In genomic region chr5:133824661-133825254, GRCh38 we compare ENCODE assay signal across 10 cellular contexts.
DNase-seq lines count a peak whose midpoint lies in the region; ATAC-seq and TF ChIP-seq lines count a peak whose summit lies in the region.
"Had no signal": no experiment of that assay in that cellular context is flagged by ENCODE, and none has a peak within 500 bp of the region (broad histone marks: within the 10 kb centered on the region; RNA-seq: fewer than 3 reads in every experiment).

No MANE protein-coding gene starts in this region.

- 79 to 87% methylated on average over 6 of the region's 6 CpGs for WGBS in heart right ventricle, 2 donors

- TF ChIP-seq POLR2A in GM19193 (IDR thresholded peaks at IDR 0.05; ENCODE audit: extremely low read depth, insufficient read depth, insufficient read length), result peak; percentile 55

- in situ Hi-C loops in Caki2 (cut with HindIII; ENCODE audit: low pct_unique_long_range_greater_than_20kb, low sequenced_read_pairs), result no loop called here

- no peak overlapping the region for H2AFZ ChIP-seq in Karpas-422 (ENCODE audit: low read length)

- ATAC-seq in HG03039 (IDR thresholded peaks at IDR 0.05; ENCODE audit: unreplicated experiment) (peak; percentile 81), heart right ventricle (no peak)
- ATAC-seq in activated naive CD4-positive, alpha-beta T cell treated with anti-CD3 and anti-CD28 coated beads, Interleukin-2, amount 50 U/mL, for 72 hours, result peak; percentile 75 to 90

- TF ChIP-seq CTCF in heart right ventricle (IDR thresholded peaks at IDR 0.05), result no peak
- TF ChIP-seq CTCF in coronary artery (IDR thresholded peaks at IDR 0.05), result no peak

- intact Hi-C loops in heart right ventricle (cut with DNase I), result no loop called here

- no peak overlapping the region for H3K9ac ChIP-seq in Karpas-422 (ENCODE audit: low read length)

- H3K36me3 ChIP-seq in heart right ventricle (no peaks in the 10 kb centered on the region), Karpas-422 (ENCODE audit: insufficient read depth, low read length) (no peaks in the 10 kb centered on the region)

- H3K9me2 ChIP-seq in Karpas-422 (replicated peaks; ENCODE audit: insufficient read depth, low read length), result no peaks in the 10 kb centered on the region

- no peaks in the 10 kb centered on the region for H3K9me3 Mint-ChIP-seq in activated naive CD4-positive, alpha-beta T cell treated with anti-CD3 and anti-CD28 coated beads, Interleukin-2, amount 50 U/mL, for 72 hours
- H3K9me3 Mint-ChIP-seq: activated T-helper 1 cell treated with anti-CD3 and anti-CD28 coated beads, Interleukin-12 subunit alpha, Interleukin-12 subunit beta, Interleukin-2, Interleukin-4 antibody, amounts not matched to agents 30 ng/mL and 10 ng/mL and 1 ng/mL, durations not matched to agents 14 hours and 24 hours and 36 hours had no signal

- peak overlapping the region; percentile 40 to 47 for H3K27ac Mint-ChIP-seq in activated naive CD4-positive, alpha-beta T cell treated with anti-CD3 and anti-CD28 coated beads, Interleukin-2, amount 50 U/mL, for 72 hours
- H3K27ac Mint-ChIP-seq: activated T-helper 1 cell treated with anti-CD3 and anti-CD28 coated beads, Interleukin-12 subunit alpha, Interleukin-12 subunit beta, Interleukin-2, Interleukin-4 antibody, amounts not matched to agents 30 ng/mL and 10 ng/mL and 1 ng/mL, durations not matched to agents 14 hours and 24 hours and 36 hours had no signal

- H3K4me3 ChIP-seq in heart right ventricle (no peak overlapping the region), Karpas-422 (ENCODE audit: low read length) (no peak overlapping the region), coronary artery (no peak overlapping the region)

- H3K27ac ChIP-seq in heart right ventricle, result no peak overlapping the region
- no peak overlapping the region for H3K27ac ChIP-seq in Karpas-422 (ENCODE audit: low read length)
- no peak overlapping the region for H3K27ac ChIP-seq in coronary artery

- H3K9me3 ChIP-seq in heart right ventricle (no peaks in the 10 kb centered on the region), Karpas-422 (ENCODE audit: low read length) (no peaks in the 10 kb centered on the region)

- H3K4me2 ChIP-seq in Karpas-422 (ENCODE audit: low read depth, low read length, poor library complexity, severe bottlenecking), result no peak overlapping the region

- H3K79me2 ChIP-seq in Karpas-422 (ENCODE audit: low read length), result no peaks in the 10 kb centered on the region

- H3K4me1 ChIP-seq in heart right ventricle, result peaks cover 0 to 23% (median 17%) of the 10 kb centered on the region in 9 donors
- H3K4me1 ChIP-seq in Karpas-422 (ENCODE audit: low read length), result peaks cover 10% of the 10 kb centered on the region

- H3K36me3 Mint-ChIP-seq in activated naive CD4-positive, alpha-beta T cell treated with anti-CD3 and anti-CD28 coated beads, Interleukin-2, amount 50 U/mL, for 72 hours, result no peaks in the 10 kb centered on the region

- H3K27me3 ChIP-seq in heart right ventricle (peaks cover 0 to 24% (median 6%) of the 10 kb centered on the region in 7 donors), Karpas-422 (ENCODE audit: low read length) (no peaks in the 10 kb centered on the region)

- no peaks in the 10 kb centered on the region for H4K20me1 ChIP-seq in Karpas-422 (ENCODE audit: insufficient read depth, low read depth, low read length)

- DNase-seq in Caki2 (ENCODE audit: low read depth), result peak; percentile 47
- DNase-seq in activated naive CD4-positive, alpha-beta T cell treated with anti-CD3 and anti-CD28 coated beads, Interleukin-2, amount 50 U/mL, for 72 hours (ENCODE audit: low spot score in 2 of 2), result no peak
- DNase-seq in NCI-H2196 (lab: John Stamatoyannopoulos, UW; ENCODE audit: unreplicated experiment), result no peak
- DNase-seq in heart right ventricle, result no peak
- DNase-seq in Karpas-422, result no peak
- no peak for DNase-seq in coronary artery (ENCODE audit: low spot score)
- DNase-seq: foreskin melanocyte had no signal

Comparison
In these comparisons a context has a peak if more than half of its experiments do, and no peak if none do; other contexts are left out.
1. ATAC-seq: peak in HG03039 (single experiment) and activated naive CD4-positive, alpha-beta T cell treated with anti-CD3 and anti-CD28 coated beads, Interleukin-2, amount 50 U/mL, for 72 hours (2 of 2); none in heart right ventricle (0 of 8).